In the genomic region with DNA sequence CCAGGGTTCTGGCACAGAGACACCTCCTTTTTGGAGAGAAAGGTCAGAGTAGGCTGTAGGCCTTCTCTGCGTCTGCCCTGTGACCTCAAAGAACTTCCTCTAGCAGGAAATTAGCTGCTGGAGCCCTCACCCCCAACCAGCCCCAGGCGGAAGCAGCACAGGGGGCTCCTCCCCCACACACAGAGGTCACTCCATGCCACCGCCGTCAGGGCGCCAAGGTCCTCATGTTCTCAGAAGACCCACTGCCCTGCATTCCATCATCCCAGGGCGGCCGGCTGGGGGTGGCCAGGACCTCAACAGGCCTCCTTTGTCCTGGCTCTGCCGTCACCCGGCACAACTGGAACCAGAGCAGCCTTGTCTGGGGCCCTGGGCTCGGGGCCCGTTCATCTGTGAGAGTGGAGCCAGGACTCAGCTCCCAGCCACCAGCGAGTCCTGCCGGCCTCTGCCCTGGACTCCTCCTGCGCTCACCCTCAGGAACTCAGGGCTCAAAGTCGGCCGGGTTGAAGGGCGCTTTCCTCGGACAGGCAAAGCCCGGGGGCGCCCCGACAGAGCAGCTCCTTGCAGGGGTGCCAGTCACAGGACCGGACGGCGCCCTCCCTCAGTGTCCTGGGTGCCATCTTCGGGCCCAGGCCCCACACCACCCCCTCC, we compare ENCODE assay signal across 9 cellular contexts. TPM values are rescaled to one million over a fixed set of nuclear protein-coding genes. Genes with fewer than 3 reads are reported as not detected.
DNase-seq lines count a peak whose midpoint lies in the region; ATAC-seq and TF ChIP-seq lines count a peak whose summit lies in the region.
"Had no signal": no experiment of that assay in that cellular context is flagged by ENCODE, and none has a peak within 500 bp of the region (broad histone marks: within the 10 kb centered on the region; RNA-seq: fewer than 3 reads in every experiment).

No MANE protein-coding gene starts in this region.

- H3K27me3 ChIP-seq in Panc1 (ENCODE audit: control insufficient read depth, insufficient read depth, low read length) (no peaks in the 10 kb centered on the region), hepatocyte (peaks cover 11% of the 10 kb centered on the region), rectal smooth muscle tissue (ENCODE audit: control insufficient read depth, insufficient read depth, low read length) (peaks cover 3% of the 10 kb centered on the region)

- ATAC-seq in Panc1 (peak; percentile 58), HG03439 (IDR thresholded peaks at IDR 0.05; ENCODE audit: unreplicated experiment) (no peak)
- ATAC-seq in activated naive CD8-positive, alpha-beta T cell treated with anti-CD3 and anti-CD28 coated beads, Interleukin-2, amount 50 U/mL, for 24 hours = peak; percentile 44

- H3K27me3 Mint-ChIP-seq in activated naive CD8-positive, alpha-beta T cell treated with anti-CD3 and anti-CD28 coated beads, Interleukin-2, amount 50 U/mL, for 24 hours = no peaks in the 10 kb centered on the region

- in situ Hi-C loops in Panc1 (cut with HindIII; ENCODE audit: low pct_unique_long_range_greater_than_20kb, low sequenced_read_pairs) = no loop called here

- CTCF ChIA-PET in Panc1 (lab: Charles Lee) = interaction anchor here (0.9 kb wide), 2 partner anchors 11 to 44 kb away, joined by 3 read pairs; no protein-coding TSS in a partner anchor

- H3K9me2 ChIP-seq in hepatocyte (replicated peaks; ENCODE audit: insufficient read depth) = no peaks in the 10 kb centered on the region

- H3K4me3 ChIP-seq in GM12875 (ENCODE audit: low read depth, low read length) (peak overlapping the region; percentile 75), Panc1 (ENCODE audit: low read depth in 2 of 2, low read length in 2 of 2) (peak overlapping the region; percentile 73 to 75), hepatocyte (peak overlapping the region; percentile 95), rectal smooth muscle tissue (ENCODE audit: low read length) (peak overlapping the region; percentile 66)

- H3K9ac ChIP-seq in rectal smooth muscle tissue (ENCODE audit: low read length) = peak overlapping the region; percentile 56

- H4K20me1 ChIP-seq in hepatocyte (ENCODE audit: insufficient read depth, poor library complexity, severe bottlenecking) = no peaks in the 10 kb centered on the region

- WGBS in hepatocyte (ENCODE audit: low lambda C conversion rate, missing lambda C conversion rate) = 24% methylated on average over 24 of the region's 25 CpGs

- peak overlapping the region; percentile 76 for H3K27ac ChIP-seq in Panc1 (ENCODE audit: low read length)
- peak overlapping the region; percentile 93 for H3K27ac ChIP-seq in hepatocyte
- peak overlapping the region; percentile 73 for H3K27ac ChIP-seq in rectal smooth muscle tissue (ENCODE audit: low read depth, low read length)

- peaks cover 58% of the 10 kb centered on the region for H3K4me1 Mint-ChIP-seq in activated naive CD8-positive, alpha-beta T cell treated with anti-CD3 and anti-CD28 coated beads, Interleukin-2, amount 50 U/mL, for 24 hours

- H3K27ac Mint-ChIP-seq in activated naive CD8-positive, alpha-beta T cell treated with anti-CD3 and anti-CD28 coated beads, Interleukin-2, amount 50 U/mL, for 24 hours = peak overlapping the region; percentile 82

- no peak for DNase-seq in Panc1 (ENCODE audit: low read depth, low spot score)
- peak; percentile 78 for DNase-seq in activated naive CD8-positive, alpha-beta T cell treated with anti-CD3 and anti-CD28 coated beads, Interleukin-2, amount 50 U/mL, for 24 hours
- peak; percentile 57 for DNase-seq in hepatocyte (ENCODE audit: low spot score)
- no peak for DNase-seq in NCI-H82 treated with DMSO at 0.1 percent for 48 hours (lab: John Stamatoyannopoulos, UW; ENCODE audit: unreplicated experiment)
- no peak for DNase-seq in NCI-H1436 (lab: John Stamatoyannopoulos, UW)

- H3K36me3 ChIP-seq in Panc1 (ENCODE audit: control insufficient read depth, insufficient read depth, low read length) (peaks cover 2% of the 10 kb centered on the region; the same call in 1 of the 2 replicates), hepatocyte (replicated peaks; ENCODE audit: insufficient read depth, low read depth) (no peaks in the 10 kb centered on the region), rectal smooth muscle tissue (ENCODE audit: control insufficient read depth, insufficient read depth, low read length) (peaks cover 12% of the 10 kb centered on the region)

- POLR2A ChIA-PET in Panc1 (lab: Charles Lee) = no interaction called here

- H3K4me2 ChIP-seq in hepatocyte = peak overlapping the region; percentile 100

- no peaks in the 10 kb centered on the region for H3K9me3 Mint-ChIP-seq in activated naive CD8-positive, alpha-beta T cell treated with anti-CD3 and anti-CD28 coated beads, Interleukin-2, amount 50 U/mL, for 24 hours

- peaks cover 3% of the 10 kb centered on the region for H3K79me2 ChIP-seq in hepatocyte

- peaks cover 27% of the 10 kb centered on the region for H3K36me3 Mint-ChIP-seq in activated naive CD8-positive, alpha-beta T cell treated with anti-CD3 and anti-CD28 coated beads, Interleukin-2, amount 50 U/mL, for 24 hours (ENCODE audit: low read depth)

- H3K9me3 ChIP-seq in Panc1 (ENCODE audit: control insufficient read depth, insufficient read depth, low read depth, low read length) (no peaks in the 10 kb centered on the region), hepatocyte (ENCODE audit: low read depth) (no peaks in the 10 kb centered on the region)

- H3K4me1 ChIP-seq in Panc1 (ENCODE audit: control insufficient read depth, insufficient read depth, low read length) (peaks cover 41% of the 10 kb centered on the region), hepatocyte (ENCODE audit: insufficient read depth) (peaks cover 22% of the 10 kb centered on the region), rectal smooth muscle tissue (ENCODE audit: control insufficient read depth, insufficient read depth, low read length) (no peaks in the 10 kb centered on the region)

- H3K4me3 Mint-ChIP-seq in activated naive CD8-positive, alpha-beta T cell treated with anti-CD3 and anti-CD28 coated beads, Interleukin-2, amount 50 U/mL, for 24 hours = peak overlapping the region; percentile 86

- no TSS peak for BruUV-seq in Panc1 (replicated peaks; lab: Mats Ljungman, UMichigan)

- no peak for TF ChIP-seq CTCF in GM12875 (IDR thresholded peaks at IDR 0.05; ENCODE audit: borderline replicate concordance, insufficient read depth, low read depth, low read length)
- TF ChIP-seq CTCF in Panc1 (IDR thresholded peaks at IDR 0.05) = no peak
- TF ChIP-seq CTCF in hepatocyte (IDR thresholded peaks at IDR 0.05; ENCODE audit: poor library complexity) = no peak

- intact Hi-C loops in Panc1 (cut with micrococcal nuclease; ENCODE audit: unreplicated experiment) = no loop called here

- H2AFZ ChIP-seq in hepatocyte = peak overlapping the region; percentile 93

RNA-seq across cellular contexts. Expression of gene TMC6, which starts 1.2 kb away (rescaled TPM):
- total RNA-seq in Panc1 (2021; ENCODE audit: unreplicated experiment) (58.0 TPM), hepatocyte (20.9 and 26.7 TPM in 2 replicates)
- 55.7 TPM for polyA plus RNA-seq in Panc1 (2012; ENCODE audit: insufficient read length)
- polyA plus RNA-seq in hepatocyte = 57.9 and 62.8 TPM in 2 replicates

RNA-seq across cellular contexts. Expression of gene TMC8, which starts 3.2 kb away (rescaled TPM):
- total RNA-seq in Panc1 (2021; ENCODE audit: unreplicated experiment) = 1.4 TPM
- polyA plus RNA-seq in Panc1 (2012; ENCODE audit: insufficient read length) = 1.5 TPM
- 0.07 and 0.16 TPM in 2 replicates for total RNA-seq in hepatocyte
- polyA plus RNA-seq in hepatocyte = 1.2 and 3.3 TPM in 2 replicates
- total RNA-seq: LHCN-M2 had no signal

RNA-seq across cellular contexts. Expression of gene C17orf99, which starts 18.8 kb away (rescaled TPM):
- total RNA-seq in Panc1 (2021; ENCODE audit: unreplicated experiment) = 0.67 TPM
- polyA plus RNA-seq in Panc1 (2012; ENCODE audit: insufficient read length) = not detected
- total RNA-seq in hepatocyte = 0.32 and 0.33 TPM in 2 replicates
- 0.62 and 0.77 TPM in 2 replicates for polyA plus RNA-seq in hepatocyte
- total RNA-seq: LHCN-M2 had no signal

RNA-seq across cellular contexts. Expression of gene SYNGR2, which starts 41.0 kb away (rescaled TPM):
- total RNA-seq in Panc1 (2021; ENCODE audit: unreplicated experiment) = 204 TPM
- 313 TPM for polyA plus RNA-seq in Panc1 (2012; ENCODE audit: insufficient read length)
- total RNA-seq in hepatocyte = 48.3 and 72.5 TPM in 2 replicates
- 160 and 191 TPM in 2 replicates for polyA plus RNA-seq in hepatocyte

RNA-seq across cellular contexts. Expression of gene TK1, which starts 59.5 kb away (rescaled TPM):
- total RNA-seq in Panc1 (2021; ENCODE audit: unreplicated experiment) (153 TPM), hepatocyte (8.3 and 13.8 TPM in 2 replicates)
- 97.2 TPM for polyA plus RNA-seq in Panc1 (2012; ENCODE audit: insufficient read length)
- polyA plus RNA-seq in hepatocyte = 29.9 and 31.9 TPM in 2 replicates

Comparison
In these comparisons a context has a peak if more than half of its experiments do, and no peak if none do; other contexts are left out.
1. DNase-seq: peak in activated naive CD8-positive, alpha-beta T cell treated with anti-CD3 and anti-CD28 coated beads, Interleukin-2, amount 50 U/mL, for 24 hours (single experiment) and hepatocyte (single experiment); none in Panc1 (single experiment), NCI-H82 treated with DMSO at 0.1 percent for 48 hours (single experiment) and NCI-H1436 (single experiment).
2. Peak in every context shown above with its lines, with median percentiles within 50 percentile points of each other: H3K4me3 ChIP-seq and H3K27ac ChIP-seq.